16 cellular contexts compared by ENCODE assay signal in the genomic region with DNA sequence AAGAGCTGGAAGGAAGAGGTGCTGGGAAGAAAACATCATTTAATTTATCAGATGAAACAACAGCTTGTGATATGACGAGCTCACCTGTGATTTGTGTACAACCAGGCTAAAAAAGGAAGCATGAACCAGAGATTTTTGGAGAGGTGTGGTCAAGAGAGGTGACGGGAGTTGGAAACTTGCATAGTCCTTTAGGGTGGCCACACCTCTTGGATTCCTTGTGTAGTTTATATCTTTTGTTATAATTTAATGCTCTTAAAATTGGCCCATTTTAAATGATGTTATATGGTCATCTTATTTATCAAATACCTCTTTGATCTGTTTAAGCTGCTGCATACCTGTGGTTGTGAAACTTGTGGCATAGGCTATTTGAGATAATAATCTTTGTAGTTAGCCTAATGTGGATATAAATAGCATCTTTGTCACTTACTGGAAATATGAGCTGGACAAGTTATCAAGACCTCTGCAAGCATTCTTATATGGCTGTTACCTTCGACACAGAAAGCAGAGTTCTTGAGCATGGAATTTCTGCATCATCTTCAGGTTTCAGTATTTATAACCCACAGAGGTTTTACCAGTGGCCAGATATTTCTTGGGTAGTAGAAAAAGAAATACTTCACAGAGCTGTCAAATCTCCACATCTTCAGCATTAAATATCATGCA. TPM values are rescaled to one million over a fixed set of nuclear protein-coding genes. Genes with fewer than 3 reads are reported as not detected.
DNase-seq lines count a peak whose midpoint lies in the region; ATAC-seq and TF ChIP-seq lines count a peak whose summit lies in the region.
"Had no signal": no experiment of that assay in that cellular context is flagged by ENCODE, and none has a peak within 500 bp of the region (broad histone marks: within the 10 kb centered on the region; RNA-seq: fewer than 3 reads in every experiment).

No MANE protein-coding gene starts in this region.

- no peak for ATAC-seq in GM19452 (IDR thresholded peaks at IDR 0.05; ENCODE audit: unreplicated experiment)
- ATAC-seq: foreskin keratinocyte; left ventricle myocardium superior; stimulated activated naive B cell treated with anti-CD40 and anti-IgM and Interleukin-4, amounts not matched to agents 10 μg/mL and 1 μg/mL and 100 μg/mL, for 72 hours; WTC11 had no signal

- H3K36me3 Mint-ChIP-seq in activated naive CD4-positive, alpha-beta T cell treated with anti-CD3 and anti-CD28 coated beads, Interleukin-2, amount 50 U/mL, for 24 hours = peaks cover 18% of the 10 kb centered on the region
- H3K36me3 Mint-ChIP-seq in activated CD4-positive, alpha-beta memory T cell treated with anti-CD3 and anti-CD28 coated beads for 36 hours = peaks cover 36% of the 10 kb centered on the region
- H3K36me3 Mint-ChIP-seq: WTC11 had no signal

- no peak for DNase-seq in activated naive CD4-positive, alpha-beta T cell treated with Interleukin-2 at 50 U/mL for 16 hours
- DNase-seq in activated CD4-positive, alpha-beta memory T cell treated with anti-CD3 and anti-CD28 coated beads for 36 hours = no peak
- DNase-seq in fibroblast of villous mesenchyme (ENCODE audit: low read depth) (peak; percentile 35), DMS53 treated with DMSO at 0.1 percent for 48 hours (lab: John Stamatoyannopoulos, UW; ENCODE audit: unreplicated experiment) (no peak), midbrain (lab: John Stamatoyannopoulos, UW) (no peak), hippocampal formation (lab: John Stamatoyannopoulos, UW) (no peak)
- DNase-seq: foreskin keratinocyte; KG1; left ventricle myocardium superior; NCI-H1417; ovary; spleen; stimulated activated naive B cell treated with anti-CD40 and anti-IgM and Interleukin-4, amounts not matched to agents 10 μg/mL and 1 μg/mL and 100 μg/mL, for 72 hours had no signal

- no peak for TF ChIP-seq CTCF in fibroblast of villous mesenchyme (IDR thresholded peaks at IDR 0.05; ENCODE audit: insufficient read depth, low read depth, low read length)

- peaks cover 24% of the 10 kb centered on the region for H3K4me1 Mint-ChIP-seq in activated naive CD4-positive, alpha-beta T cell treated with anti-CD3 and anti-CD28 coated beads, Interleukin-2, amount 50 U/mL, for 24 hours
- H3K4me1 Mint-ChIP-seq in activated CD4-positive, alpha-beta memory T cell treated with anti-CD3 and anti-CD28 coated beads for 36 hours (ENCODE audit: low read depth) = peaks cover 48% of the 10 kb centered on the region

- H3K9me3 Mint-ChIP-seq in activated naive CD4-positive, alpha-beta T cell treated with anti-CD3 and anti-CD28 coated beads, Interleukin-2, amount 50 U/mL, for 24 hours = peaks cover 10% of the 10 kb centered on the region
- H3K9me3 Mint-ChIP-seq in activated CD4-positive, alpha-beta memory T cell treated with anti-CD3 and anti-CD28 coated beads for 36 hours = peaks cover 12% of the 10 kb centered on the region

- peak overlapping the region; percentile 53 for H3K27ac Mint-ChIP-seq in activated naive CD4-positive, alpha-beta T cell treated with anti-CD3 and anti-CD28 coated beads, Interleukin-2, amount 50 U/mL, for 24 hours
- peak overlapping the region; percentile 74 for H3K27ac Mint-ChIP-seq in activated CD4-positive, alpha-beta memory T cell treated with anti-CD3 and anti-CD28 coated beads for 36 hours
- H3K27ac Mint-ChIP-seq: stimulated activated naive B cell treated with anti-CD40 and anti-IgM and Interleukin-4, amounts not matched to agents 10 μg/mL and 1 μg/mL and 100 μg/mL, for 72 hours; WTC11 had no signal

- POLR2A ChIA-PET in activated CD4-positive, alpha-beta memory T cell treated with anti-CD3 and anti-CD28 coated beads for 36 hours (lab: Charles Lee) = interaction anchor here (0.7 to 1.7 kb wide), 5 partner anchors 14 to 1390 kb away, joined by 3 to 4 read pairs (median 3); no protein-coding TSS in a partner anchor

- no peaks in the 10 kb centered on the region for H3K27me3 Mint-ChIP-seq in activated naive CD4-positive, alpha-beta T cell treated with anti-CD3 and anti-CD28 coated beads, Interleukin-2, amount 50 U/mL, for 24 hours
- H3K27me3 Mint-ChIP-seq in activated CD4-positive, alpha-beta memory T cell treated with anti-CD3 and anti-CD28 coated beads for 36 hours = no peaks in the 10 kb centered on the region
- H3K27me3 Mint-ChIP-seq: stimulated activated naive B cell treated with anti-CD40 and anti-IgM and Interleukin-4, amounts not matched to agents 10 μg/mL and 1 μg/mL and 100 μg/mL, for 72 hours had no signal

- intact Hi-C loops in activated CD4-positive, alpha-beta memory T cell treated with anti-CD3 and anti-CD28 coated beads for 36 hours (cut with micrococcal nuclease) = no loop called here

- CTCF ChIA-PET in activated CD4-positive, alpha-beta memory T cell treated with anti-CD3 and anti-CD28 coated beads for 36 hours (lab: Charles Lee) = interaction anchor here (1.4 to 1.5 kb wide), 2 partner anchors 49 to 56 kb away, joined by 4 to 5 read pairs; partner anchors contain the start of gene IL1RAP

- H3K4me3 Mint-ChIP-seq in activated naive CD4-positive, alpha-beta T cell treated with anti-CD3 and anti-CD28 coated beads, Interleukin-2, amount 50 U/mL, for 24 hours = no peak overlapping the region
- no peak overlapping the region for H3K4me3 Mint-ChIP-seq in activated CD4-positive, alpha-beta memory T cell treated with anti-CD3 and anti-CD28 coated beads for 36 hours
- H3K4me3 Mint-ChIP-seq: stimulated activated naive B cell treated with anti-CD40 and anti-IgM and Interleukin-4, amounts not matched to agents 10 μg/mL and 1 μg/mL and 100 μg/mL, for 72 hours; WTC11 had no signal

- no peak overlapping the region for H3K4me3 ChIP-seq in fibroblast of villous mesenchyme (ENCODE audit: low read depth, low read length)
- H3K4me3 ChIP-seq: ovary, spleen had no signal

RNA-seq across cellular contexts. Expression of gene IL1RAP, which starts 49.1 kb away (rescaled TPM):
- total RNA-seq in activated CD4-positive, alpha-beta memory T cell treated with anti-CD3 and anti-CD28 coated beads for 36 hours = 10 to 100 TPM; 14.8 to 15.8 TPM
- 13.2 and 28.1 TPM in 2 replicates for total RNA-seq in fibroblast of villous mesenchyme
